Comparison of ENCODE assay signal across 8 cellular contexts in the genomic region with DNA sequence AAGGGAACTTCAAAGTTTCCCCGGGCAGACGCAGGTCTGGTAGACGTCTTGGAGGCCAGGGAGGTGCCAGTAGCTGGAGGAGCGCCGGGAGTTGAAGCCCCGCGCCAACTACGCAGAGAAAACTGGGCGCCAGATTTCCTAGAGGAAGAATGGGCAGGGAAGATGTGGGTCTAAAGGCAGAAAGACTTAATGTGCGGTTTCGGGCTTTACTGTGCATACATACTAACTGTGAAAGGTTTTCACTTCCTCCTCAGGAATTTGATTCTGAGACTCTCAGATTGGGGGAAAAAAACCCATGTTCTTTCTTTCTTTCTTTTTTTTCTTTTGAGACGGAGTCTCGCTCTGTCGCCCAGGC.
DNase-seq lines count a peak whose midpoint lies in the region; ATAC-seq and TF ChIP-seq lines count a peak whose summit lies in the region.

No MANE protein-coding gene starts in this region.

- H3K9ac ChIP-seq in Loucy (ENCODE audit: low read depth, low read length, poor library complexity, severe bottlenecking), result no peak overlapping the region
- H3K9ac ChIP-seq in iPS-15b (ENCODE audit: low read depth, low read length), result no peak overlapping the region

- TF ChIP-seq CTCF in AG10803 (conservative IDR thresholded peaks at IDR 0.05; ENCODE audit: low read length), result no peak
- TF ChIP-seq CTCF in Loucy (conservative IDR thresholded peaks at IDR 0.05; ENCODE audit: low read length), result no peak

- no peaks in the 10 kb centered on the region for H3K79me2 ChIP-seq in Loucy (ENCODE audit: insufficient read depth, low read length)

- H3K4me2 ChIP-seq in Loucy (ENCODE audit: low read depth, low read length, poor library complexity, severe bottlenecking), result peak overlapping the region; percentile 88

- ATAC-seq in GM21381 (IDR thresholded peaks at IDR 0.05; ENCODE audit: unreplicated experiment), result peak; percentile 30

- H2AFZ ChIP-seq in Loucy (ENCODE audit: low read length), result peak overlapping the region; percentile 99

- H3K4me3 ChIP-seq in AG10803 (ENCODE audit: low read length) (peak overlapping the region; percentile 24), Loucy (ENCODE audit: low read length, poor library complexity, severe bottlenecking) (peak overlapping the region; percentile 88), iPS-15b (ENCODE audit: low read depth, low read length) (peak overlapping the region; percentile 86)

- peaks cover 6% of the 10 kb centered on the region for H3K4me1 ChIP-seq in Loucy (ENCODE audit: insufficient read depth, low read length, poor library complexity, severe bottlenecking)
- no peaks in the 10 kb centered on the region for H3K4me1 ChIP-seq in iPS-15b (ENCODE audit: control insufficient read depth, insufficient read depth, low read length)

- H3K9me2 ChIP-seq in Loucy (replicated peaks; ENCODE audit: low read depth, low read length), result no peaks in the 10 kb centered on the region

- CTCF ChIA-PET in HEK293T (lab: Yijun Ruan, JAX), result no interaction called here

- H3F3A ChIP-seq in Loucy (ENCODE audit: low read depth), result no peaks in the 10 kb centered on the region

- H3K27me3 ChIP-seq in Loucy (ENCODE audit: insufficient read depth, low read length, poor library complexity, severe bottlenecking) (no peaks in the 10 kb centered on the region), iPS-15b (ENCODE audit: control insufficient read depth, insufficient read depth, low read length) (peaks cover 37% of the 10 kb centered on the region)

- H3K36me3 ChIP-seq in Loucy (ENCODE audit: insufficient read depth, low read length), result no peaks in the 10 kb centered on the region
- H3K36me3 ChIP-seq in iPS-15b (ENCODE audit: control insufficient read depth, insufficient read depth, low read length), result no peaks in the 10 kb centered on the region

- POLR2A ChIA-PET in HEK293T (lab: Yijun Ruan, JAX), result interaction anchor here (0.7 kb wide), 3 partner anchors 20 to 343 kb away, joined by 3 to 4 read pairs (median 4); no protein-coding TSS in a partner anchor

- H4K20me1 ChIP-seq in Loucy (ENCODE audit: insufficient read depth, low read length, poor library complexity, severe bottlenecking), result no peaks in the 10 kb centered on the region

- H3K9me3 ChIP-seq in Loucy (ENCODE audit: insufficient read depth, low read depth, low read length) (no peaks in the 10 kb centered on the region), iPS-15b (ENCODE audit: control insufficient read depth, insufficient read depth, low read length) (no peaks in the 10 kb centered on the region)

- DNase-seq in AG10803 (ENCODE audit: low read depth) (no peak), OCI-M2 (lab: John Stamatoyannopoulos, UW; ENCODE audit: unreplicated experiment) (no peak), medulla oblongata (ENCODE audit: extremely low spot score) (no peak), HEK293T (ENCODE audit: extremely low spot score) (no peak), HCEC 1CT (no peak)

TF ChIP-seq in HEK293T, 16 proteins besides CTCF, POLR2A, EP300 and RAD21:
- no peak for TF ChIP-seq ARNT (IDR thresholded peaks at IDR 0.05)
- TF ChIP-seq, protein P1, sequence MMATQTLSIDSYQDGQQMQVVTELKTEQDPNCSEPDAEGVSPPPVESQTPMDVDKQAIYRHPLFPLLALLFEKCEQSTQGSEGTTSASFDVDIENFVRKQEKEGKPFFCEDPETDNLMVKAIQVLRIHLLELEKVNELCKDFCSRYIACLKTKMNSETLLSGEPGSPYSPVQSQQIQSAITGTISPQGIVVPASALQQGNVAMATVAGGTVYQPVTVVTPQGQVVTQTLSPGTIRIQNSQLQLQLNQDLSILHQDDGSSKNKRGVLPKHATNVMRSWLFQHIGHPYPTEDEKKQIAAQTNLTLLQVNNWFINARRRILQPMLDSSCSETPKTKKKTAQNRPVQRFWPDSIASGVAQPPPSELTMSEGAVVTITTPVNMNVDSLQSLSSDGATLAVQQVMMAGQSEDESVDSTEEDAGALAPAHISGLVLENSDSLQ (IDR thresholded peaks at IDR 0.05), result no peak

Comparison
In these comparisons a context has a peak if more than half of its experiments do, and no peak if none do; other contexts are left out.
1. H3K4me3 ChIP-seq: peak in every context shown above with its lines; median percentile 88 in Loucy; 86 in iPS-15b; 24 in AG10803.